ENCODE assay signal across 9 cellular contexts in the genomic region with DNA sequence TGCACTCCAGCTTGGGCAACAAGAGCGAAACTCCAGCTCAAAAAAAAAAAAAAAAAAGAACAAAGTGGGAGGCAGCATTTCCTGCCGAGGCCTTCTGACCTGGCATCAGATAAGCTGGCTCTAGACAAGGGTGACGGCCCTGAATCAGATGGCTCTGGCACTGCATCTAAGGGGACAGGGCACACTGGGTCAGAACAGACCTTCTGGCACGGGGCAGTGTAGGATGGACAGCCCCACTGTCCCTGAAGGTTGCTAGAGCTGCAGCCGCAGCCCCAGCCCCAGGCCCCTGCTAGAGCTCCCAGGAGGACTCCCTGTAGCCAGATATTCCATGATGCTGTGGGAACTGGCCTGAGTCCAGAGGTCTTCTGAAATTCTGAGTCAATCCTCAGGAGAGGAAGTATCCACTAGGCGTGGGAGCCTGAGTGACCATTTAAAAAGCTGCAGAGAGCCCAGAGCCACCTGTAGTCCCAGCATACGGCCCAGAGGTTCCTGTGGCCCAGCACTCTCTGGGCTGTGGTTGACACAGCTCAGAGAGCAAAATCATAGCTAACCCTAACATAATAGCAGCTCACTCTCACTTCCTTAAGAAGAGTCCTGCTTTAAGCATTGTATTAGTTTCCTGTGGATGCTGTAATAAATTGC.
DNase-seq lines count a peak whose midpoint lies in the region; ATAC-seq and TF ChIP-seq lines count a peak whose summit lies in the region.
"Had no signal": no experiment of that assay in that cellular context is flagged by ENCODE, and none has a peak within 500 bp of the region (broad histone marks: within the 10 kb centered on the region; RNA-seq: fewer than 3 reads in every experiment).

No MANE protein-coding gene starts in this region.

- peak overlapping the region; percentile 0 to 37 (median 30) for H3K27ac ChIP-seq in esophagus muscularis mucosa (replicated peaks in 1 of 4)

- no peak overlapping the region for H3K4me3 Mint-ChIP-seq in activated T-cell treated with anti-CD3 and anti-CD28 coated beads, Interleukin-2, amount 50 U/mL, for 24 hours
- H3K4me3 Mint-ChIP-seq: activated naive CD8-positive, alpha-beta T cell treated with anti-CD3 and anti-CD28 coated beads, Interleukin-2, amount 10 ng/mL, durations not matched to agents 7 days and 5 days had no signal

- H3K36me3 Mint-ChIP-seq in activated T-cell treated with anti-CD3 and anti-CD28 coated beads, Interleukin-2, amount 50 U/mL, for 24 hours (ENCODE audit: low read depth) = no peaks in the 10 kb centered on the region
- H3K36me3 Mint-ChIP-seq: activated naive CD8-positive, alpha-beta T cell treated with anti-CD3 and anti-CD28 coated beads, Interleukin-2, amount 10 ng/mL, durations not matched to agents 7 days and 5 days had no signal

- no peaks in the 10 kb centered on the region for H3K9me3 ChIP-seq in esophagus muscularis mucosa

- no peak for TF ChIP-seq CTCF in esophagus muscularis mucosa (IDR thresholded peaks at IDR 0.05)

- no peak overlapping the region for H3K4me3 ChIP-seq in esophagus muscularis mucosa

- no peaks in the 10 kb centered on the region for H3K27me3 Mint-ChIP-seq in activated T-cell treated with anti-CD3 and anti-CD28 coated beads, Interleukin-2, amount 50 U/mL, for 24 hours

- no peaks in the 10 kb centered on the region for H3K4me1 Mint-ChIP-seq in activated T-cell treated with anti-CD3 and anti-CD28 coated beads, Interleukin-2, amount 50 U/mL, for 24 hours (ENCODE audit: low read depth)

- H3K27me3 ChIP-seq in esophagus muscularis mucosa = no peaks in the 10 kb centered on the region

- WGBS in esophagus muscularis mucosa = 52% methylated on average over 7 of the region's 7 CpGs

- DNase-seq in CD1c-positive myeloid dendritic cell (ENCODE audit: extremely low spot score) = peak; percentile 51
- DNase-seq in esophagus muscularis mucosa (ENCODE audit: extremely low spot score) = no peak
- peak; percentile 88 for DNase-seq in stromal cell of bone marrow (ENCODE audit: low read depth)
- no peak for DNase-seq in activated T-cell treated with anti-CD3 and anti-CD28 coated beads, Interleukin-2, amount 50 U/mL, for 24 hours
- DNase-seq in NCI-H526 (lab: John Stamatoyannopoulos, UW) = no peak
- DNase-seq in NCI-H1436 (lab: John Stamatoyannopoulos, UW) = no peak
- DNase-seq: activated naive CD8-positive, alpha-beta T cell treated with anti-CD3 and anti-CD28 coated beads, Interleukin-2, amount 10 ng/mL, durations not matched to agents 7 days and 5 days had no signal

- H3K9me3 Mint-ChIP-seq in activated T-cell treated with anti-CD3 and anti-CD28 coated beads, Interleukin-2, amount 50 U/mL, for 24 hours = no peaks in the 10 kb centered on the region
- H3K9me3 Mint-ChIP-seq: activated naive CD8-positive, alpha-beta T cell treated with anti-CD3 and anti-CD28 coated beads, Interleukin-2, amount 10 ng/mL, durations not matched to agents 7 days and 5 days had no signal

- ATAC-seq in GM21367 (IDR thresholded peaks at IDR 0.05; ENCODE audit: unreplicated experiment) = peak; percentile 93
- peak; percentile 95 for ATAC-seq in HG03520 (IDR thresholded peaks at IDR 0.05; ENCODE audit: unreplicated experiment)

- no peak overlapping the region for H3K27ac Mint-ChIP-seq in activated T-cell treated with anti-CD3 and anti-CD28 coated beads, Interleukin-2, amount 50 U/mL, for 24 hours
- H3K27ac Mint-ChIP-seq: activated naive CD8-positive, alpha-beta T cell treated with anti-CD3 and anti-CD28 coated beads, Interleukin-2, amount 10 ng/mL, durations not matched to agents 7 days and 5 days had no signal

- intact Hi-C loops in esophagus muscularis mucosa (cut with DNase I) = no loop called here

- peaks cover 0 to 19% (median 17%) of the 10 kb centered on the region in 4 donors for H3K4me1 ChIP-seq in esophagus muscularis mucosa

- no peak for TF ChIP-seq EP300 in esophagus muscularis mucosa (IDR thresholded peaks at IDR 0.05)

- no peaks in the 10 kb centered on the region for H3K36me3 ChIP-seq in esophagus muscularis mucosa

- no peak for TF ChIP-seq POLR2A in esophagus muscularis mucosa (IDR thresholded peaks at IDR 0.05; ENCODE audit: low read depth)

Comparison
In these comparisons a context has a peak if more than half of its experiments do, and no peak if none do; other contexts are left out.
1. DNase-seq: peak in CD1c-positive myeloid dendritic cell (single experiment) and stromal cell of bone marrow (single experiment); none in esophagus muscularis mucosa (single experiment), activated T-cell treated with anti-CD3 and anti-CD28 coated beads, Interleukin-2, amount 50 U/mL, for 24 hours (single experiment), NCI-H526 (0 of 2) and NCI-H1436 (single experiment).